Comparison of ENCODE assay signal across 13 cellular contexts in the genomic region with DNA sequence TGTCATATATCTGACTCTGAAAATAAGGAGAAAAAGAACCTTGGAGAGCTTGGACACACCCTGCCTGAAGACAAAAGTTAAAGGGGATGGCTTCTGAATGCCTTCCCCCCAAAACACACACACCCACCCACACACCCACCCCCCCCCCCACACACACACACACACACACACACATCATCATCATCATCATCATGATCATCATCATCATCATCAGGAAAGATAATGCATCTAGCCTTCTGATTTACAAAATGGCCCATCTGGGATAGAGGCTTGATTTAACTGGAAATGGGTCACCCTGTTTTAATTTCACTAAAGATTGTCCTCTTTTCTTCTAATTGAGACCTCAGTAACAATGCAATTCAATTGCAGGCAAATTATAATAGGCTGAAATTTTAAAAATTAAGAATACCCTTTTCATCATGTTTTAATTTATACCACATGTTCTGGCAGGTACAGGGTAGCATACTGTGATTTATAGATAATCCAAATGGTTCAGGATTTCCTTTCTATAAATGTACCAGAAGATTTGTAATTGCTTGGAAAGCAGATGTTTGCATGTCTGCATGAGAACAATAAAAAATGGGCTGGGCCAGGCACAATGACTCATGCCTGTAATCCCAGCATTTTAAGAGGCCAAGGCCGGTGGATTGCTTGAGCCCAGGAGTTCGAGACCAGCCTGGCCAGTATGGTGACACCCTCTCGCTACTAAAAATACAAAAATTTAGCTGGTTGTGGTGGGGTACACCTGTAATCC. TPM values are rescaled to one million over a fixed set of nuclear protein-coding genes. Genes with fewer than 3 reads are reported as not detected.
DNase-seq lines count a peak whose midpoint lies in the region; ATAC-seq and TF ChIP-seq lines count a peak whose summit lies in the region.
"Had no signal": no experiment of that assay in that cellular context is flagged by ENCODE, and none has a peak within 500 bp of the region (broad histone marks: within the 10 kb centered on the region; RNA-seq: fewer than 3 reads in every experiment).

No MANE protein-coding gene starts in this region.

- peaks cover 8% of the 10 kb centered on the region; the same call in 1 of the 2 replicates for H3K36me3 ChIP-seq in iPS-20b (ENCODE audit: insufficient read depth, low read depth, low read length)
- H3K36me3 ChIP-seq: prostate gland had no signal

- H3K9ac ChIP-seq in iPS-20b (ENCODE audit: low read depth, low read length), result peak overlapping the region; percentile 85; the same call in 1 of the 2 replicates

- no peak overlapping the region; the same call in 1 of the 2 replicates for H3K27ac Mint-ChIP-seq in HFFc6
- H3K27ac Mint-ChIP-seq: activated B cell treated with CpG ODN at 0.5 μM for 24 hours; activated naive CD8-positive, alpha-beta T cell had no signal

- ATAC-seq in omental fat pad (ENCODE audit: low FRiP score), result no peak

- TF ChIP-seq CTCF in AG09319 (IDR thresholded peaks at IDR 0.05; ENCODE audit: low read depth, low read length) (no peak), HFFc6 (IDR thresholded peaks at IDR 0.05) (no peak), omental fat pad (IDR thresholded peaks at IDR 0.05) (no peak)

- DNase-seq in AG09319 (ENCODE audit: extremely low read depth, low read depth) (peak; percentile 24), HFFc6 (peak; percentile 30), caudate nucleus (lab: John Stamatoyannopoulos, UW) (no peak), G401 (ENCODE audit: low spot score) (no peak), cerebellar cortex (ENCODE audit: low spot score) (no peak), NCI-H187 treated with DMSO at 0.1 percent for 48 hours (lab: John Stamatoyannopoulos, UW) (no peak), omental fat pad (ENCODE audit: low spot score) (no peak)
- DNase-seq: activated B cell treated with CpG ODN at 0.5 μM for 24 hours, cerebellar nuclear complex, MM.1S had no signal

- H3K27ac ChIP-seq in caudate nucleus (ENCODE audit: low read depth, low read length), result peak overlapping the region; percentile 72
- H3K27ac ChIP-seq in iPS-20b (ENCODE audit: low read length), result peak overlapping the region; percentile 72
- H3K27ac ChIP-seq: prostate gland had no signal

- no peaks in the 10 kb centered on the region for H3K9me3 ChIP-seq in iPS-20b (ENCODE audit: insufficient read depth, low read depth, low read length)
- H3K9me3 ChIP-seq: prostate gland had no signal

- in situ Hi-C loops in G401 (cut with HindIII; ENCODE audit: low sequenced_read_pairs), result no loop called here

- H3K27me3 ChIP-seq in iPS-20b (ENCODE audit: insufficient read depth, low read length), result no peaks in the 10 kb centered on the region

- H3K4me3 ChIP-seq in iPS-20b (ENCODE audit: low read length), result peak overlapping the region; percentile 79; the same call in 1 of the 2 replicates
- H3K4me3 ChIP-seq: prostate gland had no signal

- peaks cover 8% of the 10 kb centered on the region; the same call in 1 of the 2 replicates for H3K36me3 Mint-ChIP-seq in HFFc6 (ENCODE audit: low read depth)

- H3K4me1 ChIP-seq in iPS-20b (ENCODE audit: insufficient read depth, low read length), result peaks cover 47% of the 10 kb centered on the region
- H3K4me1 ChIP-seq: prostate gland had no signal

- H3K9me3 Mint-ChIP-seq in HFFc6, result peaks cover 8% of the 10 kb centered on the region; the same call in 1 of the 2 replicates
- H3K9me3 Mint-ChIP-seq: activated B cell treated with CpG ODN at 0.5 μM for 24 hours had no signal

- H3K27me3 Mint-ChIP-seq in HFFc6 (ENCODE audit: insufficient read depth), result no peaks in the 10 kb centered on the region

- peaks cover 27% of the 10 kb centered on the region for H3K4me1 Mint-ChIP-seq in HFFc6 (ENCODE audit: low read depth)

- H3K4me3 Mint-ChIP-seq in HFFc6, result no peak overlapping the region
- H3K4me3 Mint-ChIP-seq: activated B cell treated with CpG ODN at 0.5 μM for 24 hours; activated naive CD8-positive, alpha-beta T cell had no signal

RNA-seq across cellular contexts. Expression of a gene that starts 56.5 kb away (rescaled TPM):
- total RNA-seq in HFFc6 (2021; fragmentation: NEBNext Ultra II Directional; extraction: Animal tissue kit (Norgen Biotek cat#: 25700)), result 10 to 100 TPM; 32.3 to 39.6 (median 34.9) TPM
- 0.44 and 0.62 TPM in 2 replicates for total RNA-seq in G401 (2014; rRNA removed; shearing (Covaris generic))
- 10 to 100 TPM; 14.8 to 45.4 (median 26.5) TPM for total RNA-seq in omental fat pad

Comparison
In these comparisons a context has a peak if more than half of its experiments do, and no peak if none do; other contexts are left out.
1. DNase-seq: peak in AG09319 (single experiment) and HFFc6 (single experiment); none in caudate nucleus (0 of 61), G401 (single experiment), cerebellar cortex (single experiment), NCI-H187 treated with DMSO at 0.1 percent for 48 hours (single experiment) and omental fat pad (single experiment).